6 cellular contexts compared by ENCODE assay signal in genomic region chr2:169772651-169773050, GRCh38.
"Had no signal": no experiment of that assay in that cellular context is flagged by ENCODE, and none has a peak within 500 bp of the region (broad histone marks: within the 10 kb centered on the region; RNA-seq: fewer than 3 reads in every experiment).

No MANE protein-coding gene starts in this region.

- H3K27ac Mint-ChIP-seq: GM23338, H9, HFFc6, IgD-negative memory B cell had no signal

- H3K4me3 Mint-ChIP-seq: GM23338, H9, HFFc6, IgD-negative memory B cell had no signal

- H3K9me3 Mint-ChIP-seq: GM23338, H9, HFFc6, IgD-negative memory B cell had no signal

- H3K36me3 Mint-ChIP-seq: IgD-negative memory B cell had no signal

- H3K4me3 ChIP-seq: GM23338 had no signal

- DNase-seq: H9, HCEC 1CT, HFFc6, KG1 had no signal

- ATAC-seq: GM23338 had no signal

- H3K4me2 ChIP-seq: GM23338 had no signal

- H2AFZ ChIP-seq: GM23338 had no signal
